Comparison of ENCODE assay signal across 14 cellular contexts in genomic region chr1:199123615-199124014, GRCh38.
A peak's percentile ranks its signal among the peaks of the same experiment; 100 is the strongest.
DNase-seq lines count a peak whose midpoint lies in the region; ATAC-seq and TF ChIP-seq lines count a peak whose summit lies in the region.
"Had no signal": no experiment of that assay in that cellular context is flagged by ENCODE, and none has a peak within 500 bp of the region (broad histone marks: within the 10 kb centered on the region; RNA-seq: fewer than 3 reads in every experiment).

No MANE protein-coding gene starts in this region.

- no peak overlapping the region for H2BK5ac ChIP-seq in mesenchymal stem cell (ENCODE audit: low read depth, low read length, poor library complexity, severe bottlenecking)

- no peaks in the 10 kb centered on the region for H3K9me3 ChIP-seq in mesenchymal stem cell (ENCODE audit: control insufficient read depth, low read length)
- H3K9me3 ChIP-seq: BE2C had no signal

- DNase-seq in BJ (ENCODE audit: low read depth), result peak; percentile 66
- DNase-seq in LHCN-M2 (ENCODE audit: low read depth), result peak; percentile 92
- DNase-seq in T1000 (lab: John Stamatoyannopoulos, UW), result peak; percentile 44
- peak; percentile 99 for DNase-seq in mesenchymal stem cell
- DNase-seq in hypothalamus (lab: John Stamatoyannopoulos, UW), result no peak
- DNase-seq in NCI-H774 (lab: John Stamatoyannopoulos, UW), result no peak
- DNase-seq: activated B cell treated with CpG ODN at 0.5 μM for 24 hours; activated T-cell treated with anti-CD3 and anti-CD28 coated beads, Interleukin-2, amount 50 U/mL, for 48 hours; NCI-H1092 treated with DMSO at 0.1 percent for 48 hours; NCI-H524 treated with DMSO at 0.1 percent for 48 hours; stimulated activated CD4-positive, alpha-beta T cell treated with anti-CD3 and anti-CD28 coated beads, Interleukin-1b, Interleukin-23, amount 100 ng/mL, for 48 hours had no signal

- no peak overlapping the region for H3K9ac ChIP-seq in mesenchymal stem cell (ENCODE audit: low read length)

- no peaks in the 10 kb centered on the region for H3K79me1 ChIP-seq in mesenchymal stem cell (replicated peaks; ENCODE audit: low read length, poor library complexity, severe bottlenecking)

- no peak overlapping the region for H3K23ac ChIP-seq in mesenchymal stem cell (ENCODE audit: low read length in 2 of 2)

- no peaks in the 10 kb centered on the region for H3K27me3 ChIP-seq in BJ (ENCODE audit: control insufficient read depth, insufficient read depth, low read length)
- H3K27me3 ChIP-seq in mesenchymal stem cell (ENCODE audit: control insufficient read depth in 1 of 2, insufficient read depth in 1 of 2, low read length in 2 of 2), result no peaks in the 10 kb centered on the region
- H3K27me3 ChIP-seq: BE2C had no signal

- H2BK120ac ChIP-seq in mesenchymal stem cell (ENCODE audit: low read depth, low read length), result no peak overlapping the region

- H3K4me2 ChIP-seq in mesenchymal stem cell (ENCODE audit: low read length, poor library complexity, severe bottlenecking), result no peak overlapping the region

- H3K36me3 ChIP-seq in BJ (ENCODE audit: control insufficient read depth, insufficient read depth, low read length) (no peaks in the 10 kb centered on the region), mesenchymal stem cell (ENCODE audit: control insufficient read depth in 1 of 2, insufficient read depth in 2 of 2, low read depth in 1 of 2, low read length in 2 of 2) (no peaks in the 10 kb centered on the region)
- H3K36me3 ChIP-seq: BE2C had no signal

- no peak overlapping the region for H2AK5ac ChIP-seq in mesenchymal stem cell (ENCODE audit: low read length, severe bottlenecking)

- CTCF ChIA-PET in BJ (lab: Yijun Ruan, JAX), result interaction anchor here (1.1 to 1.6 kb wide), 3 partner anchors 11 to 324 kb away, joined by 3 to 7 read pairs (median 4); no protein-coding TSS in a partner anchor

- no peak overlapping the region for H4K91ac ChIP-seq in mesenchymal stem cell (ENCODE audit: low read length)

- H3K27ac ChIP-seq in mesenchymal stem cell (ENCODE audit: low read length, poor library complexity, severe bottlenecking), result no peak overlapping the region

- no peak overlapping the region for H3K18ac ChIP-seq in mesenchymal stem cell (ENCODE audit: low read depth in 1 of 2, low read length in 2 of 2)

- ATAC-seq in GM21529 (IDR thresholded peaks at IDR 0.05; ENCODE audit: unreplicated experiment), result no peak
- no peak for ATAC-seq in GM18511 (IDR thresholded peaks at IDR 0.05; ENCODE audit: unreplicated experiment)

- POLR2A ChIA-PET in BJ (lab: Charles Lee), result no interaction called here

- H4K8ac ChIP-seq in mesenchymal stem cell (ENCODE audit: low read length), result no peak overlapping the region

- H3K4ac ChIP-seq in mesenchymal stem cell (ENCODE audit: low read depth in 1 of 2, low read length in 2 of 2), result no peak overlapping the region

- H3K4me3 ChIP-seq in BJ (ENCODE audit: low read depth, low read length) (no peak overlapping the region), mesenchymal stem cell (ENCODE audit: insufficient read depth in 1 of 2, low read depth in 1 of 2, low read length in 2 of 2) (no peak overlapping the region)

- WGBS in mesenchymal stem cell, result 17% methylated on average over 3 of the region's 4 CpGs

- no peak overlapping the region for H2BK12ac ChIP-seq in mesenchymal stem cell (ENCODE audit: low read length in 2 of 2)

- no peaks in the 10 kb centered on the region for H3K4me1 ChIP-seq in mesenchymal stem cell (ENCODE audit: control insufficient read depth, insufficient read depth, low read depth, low read length)

- H2AFZ ChIP-seq in mesenchymal stem cell (ENCODE audit: low read depth, low read length), result no peak overlapping the region

- no peak overlapping the region for H2BK15ac ChIP-seq in mesenchymal stem cell (ENCODE audit: low read depth, poor library complexity, severe bottlenecking)

- no peak overlapping the region for H3K14ac ChIP-seq in mesenchymal stem cell (ENCODE audit: low read length in 2 of 2)

- TF ChIP-seq CTCF in BJ (IDR thresholded peaks at IDR 0.05; ENCODE audit: insufficient read depth, low read depth, low read length), result 0 out of 2 replicates have a peak, but pooled peaks have one; percentile 3

Comparison
In these comparisons a context has a peak if more than half of its experiments do, and no peak if none do; other contexts are left out.
1. DNase-seq: peak in BJ (single experiment), LHCN-M2 (single experiment), T1000 (single experiment) and mesenchymal stem cell (single experiment); none in hypothalamus (0 of 51) and NCI-H774 (single experiment).